9 cellular contexts compared by ENCODE assay signal in the genomic region with DNA sequence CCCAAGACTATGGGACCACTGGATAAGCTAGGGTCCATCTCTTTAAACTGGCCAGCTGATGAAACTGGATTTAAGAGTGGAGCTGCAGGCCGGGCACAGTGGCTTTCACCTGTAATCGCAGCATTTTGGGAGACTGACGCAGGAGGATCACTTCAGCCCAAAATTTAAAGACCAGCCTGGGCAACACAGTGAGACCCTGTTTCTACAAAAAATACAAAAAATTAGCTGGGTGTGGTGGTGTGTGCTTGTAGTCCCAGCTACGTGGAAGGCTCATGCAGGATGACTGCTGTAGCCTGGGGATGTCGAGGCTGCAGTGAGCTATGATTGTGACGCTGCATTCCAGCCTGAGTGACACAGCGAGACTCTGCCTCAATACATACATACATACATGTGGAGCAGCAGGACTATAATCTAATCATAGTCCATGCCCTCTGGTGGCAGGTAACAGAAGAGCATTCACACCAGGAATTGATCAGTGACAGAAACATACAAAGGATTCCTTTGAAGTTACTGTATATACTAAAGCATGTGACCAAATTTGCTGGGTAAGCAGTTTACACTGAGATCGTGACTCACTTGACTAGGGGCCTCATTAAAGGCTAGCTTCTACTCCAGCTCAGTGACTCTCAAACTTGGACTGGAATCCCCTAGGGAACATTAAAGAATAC.
DNase-seq lines count a peak whose midpoint lies in the region; ATAC-seq lines count a peak whose summit lies in the region.
"Had no signal": no experiment of that assay in that cellular context is flagged by ENCODE, and none has a peak within 500 bp of the region (broad histone marks: within the 10 kb centered on the region; RNA-seq: fewer than 3 reads in every experiment).

No MANE protein-coding gene starts in this region.

- H3K27me3 Mint-ChIP-seq in activated CD4-positive, alpha-beta T cell treated with anti-CD3 and anti-CD28 coated beads, Interleukin-2, amount 10 ng/mL, durations not matched to agents 24 days and 14 days: no peaks in the 10 kb centered on the region
- H3K27me3 Mint-ChIP-seq: CD4-positive, CD25-positive, alpha-beta regulatory T cell had no signal

- no peak overlapping the region for H3K27ac Mint-ChIP-seq in activated CD4-positive, alpha-beta T cell treated with anti-CD3 and anti-CD28 coated beads, Interleukin-2, amount 10 ng/mL, durations not matched to agents 24 days and 14 days
- H3K27ac Mint-ChIP-seq: CD4-positive, CD25-positive, alpha-beta regulatory T cell had no signal

- H3K4me1 Mint-ChIP-seq in activated CD4-positive, alpha-beta T cell treated with anti-CD3 and anti-CD28 coated beads, Interleukin-2, amount 10 ng/mL, durations not matched to agents 24 days and 14 days: no peaks in the 10 kb centered on the region
- H3K4me1 Mint-ChIP-seq: CD4-positive, CD25-positive, alpha-beta regulatory T cell had no signal

- peak; percentile 32 for ATAC-seq in left ventricle myocardium superior
- ATAC-seq in GM18867 (IDR thresholded peaks at IDR 0.05; ENCODE audit: unreplicated experiment): no peak

- no peaks in the 10 kb centered on the region for H3K36me3 Mint-ChIP-seq in activated CD4-positive, alpha-beta T cell treated with anti-CD3 and anti-CD28 coated beads, Interleukin-2, amount 10 ng/mL, durations not matched to agents 24 days and 14 days (ENCODE audit: low read depth)

- DNase-seq in NCI-H2196 (lab: John Stamatoyannopoulos, UW; ENCODE audit: unreplicated experiment) (peak; percentile 11), NCI-H2196 treated with DMSO at 0.1 percent for 48 hours (lab: John Stamatoyannopoulos, UW; ENCODE audit: unreplicated experiment) (no peak), M059J (ENCODE audit: low read depth) (peak; percentile 81), left ventricle myocardium superior (no peak), stromal cell of bone marrow (ENCODE audit: low read depth) (peak; percentile 81), activated T-cell treated with anti-CD3 and anti-CD28 coated beads for 4 hours (no peak)
- peak; percentile 68 for DNase-seq in activated CD4-positive, alpha-beta T cell treated with anti-CD3 and anti-CD28 coated beads, Interleukin-2, amount 10 ng/mL, durations not matched to agents 24 days and 14 days

- no peak overlapping the region for H3K4me3 Mint-ChIP-seq in activated CD4-positive, alpha-beta T cell treated with anti-CD3 and anti-CD28 coated beads, Interleukin-2, amount 10 ng/mL, durations not matched to agents 24 days and 14 days
- H3K4me3 Mint-ChIP-seq: CD4-positive, CD25-positive, alpha-beta regulatory T cell had no signal

- intact Hi-C loops in activated CD4-positive, alpha-beta T cell treated with anti-CD3 and anti-CD28 coated beads, Interleukin-2, amount 10 ng/mL, durations not matched to agents 24 days and 14 days (cut with micrococcal nuclease): no loop called here
- intact Hi-C loops in left ventricle myocardium superior (cut with micrococcal nuclease): no loop called here

- H3K9me3 Mint-ChIP-seq in activated CD4-positive, alpha-beta T cell treated with anti-CD3 and anti-CD28 coated beads, Interleukin-2, amount 10 ng/mL, durations not matched to agents 24 days and 14 days: no peaks in the 10 kb centered on the region
- H3K9me3 Mint-ChIP-seq: CD4-positive, CD25-positive, alpha-beta regulatory T cell had no signal

Comparison
In these comparisons a context has a peak if more than half of its experiments do, and no peak if none do; other contexts are left out.
1. DNase-seq: peak in NCI-H2196 (single experiment), M059J (single experiment), activated CD4-positive, alpha-beta T cell treated with anti-CD3 and anti-CD28 coated beads, Interleukin-2, amount 10 ng/mL, durations not matched to agents 24 days and 14 days (single experiment) and stromal cell of bone marrow (single experiment); none in NCI-H2196 treated with DMSO at 0.1 percent for 48 hours (single experiment), left ventricle myocardium superior (single experiment) and activated T-cell treated with anti-CD3 and anti-CD28 coated beads for 4 hours (single experiment).